24 cellular contexts compared by ENCODE assay signal in the genomic region with DNA sequence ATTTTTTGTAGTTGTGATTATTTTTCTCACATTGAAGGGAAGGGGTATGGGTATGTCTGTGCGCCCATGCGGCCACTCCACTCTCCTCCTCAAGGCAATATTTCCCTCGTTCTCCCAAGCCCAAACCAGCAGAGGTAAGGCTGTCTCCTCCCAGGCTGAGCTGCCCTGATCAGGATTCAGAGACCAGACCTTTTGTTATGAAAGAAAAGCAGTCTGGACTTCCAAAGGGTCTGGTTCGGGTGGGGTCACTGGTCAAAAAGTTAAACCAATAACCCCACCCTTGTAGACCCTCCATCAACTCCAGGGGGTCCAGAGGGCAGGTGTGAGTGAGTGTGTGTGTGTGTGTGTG. TPM values are rescaled to one million over a fixed set of nuclear protein-coding genes. Genes with fewer than 3 reads are reported as not detected.
DNase-seq lines count a peak whose midpoint lies in the region; ATAC-seq and TF ChIP-seq lines count a peak whose summit lies in the region.
"Had no signal": no experiment of that assay in that cellular context is flagged by ENCODE, and none has a peak within 500 bp of the region (broad histone marks: within the 10 kb centered on the region; RNA-seq: fewer than 3 reads in every experiment).

No MANE protein-coding gene starts in this region.

- CTCF ChIA-PET in activated CD4-positive, alpha-beta memory T cell treated with anti-CD3 and anti-CD28 coated beads, Interleukin-2, amount 10 ng/mL, durations not matched to agents 7 days and 5 days (lab: Charles Lee), result interaction anchor here (3.8 kb wide), 1 partner anchor 34 kb away, joined by 20 read pairs; no protein-coding TSS in a partner anchor
- CTCF ChIA-PET in activated CD4-positive, alpha-beta memory T cell treated with anti-CD3 and anti-CD28 coated beads for 36 hours (lab: Charles Lee), result interaction anchor here (0.6 to 3.3 kb wide), 4 partner anchors 11 to 402 kb away, joined by 5 to 17 read pairs (median 10); no protein-coding TSS in a partner anchor

- peaks cover 23% of the 10 kb centered on the region for H3K4me1 ChIP-seq in iPS-18a (ENCODE audit: control insufficient read depth, low read depth, low read length)
- peaks cover 9 to 19% of the 10 kb centered on the region in 2 donors for H3K4me1 ChIP-seq in ascending aorta
- H3K4me1 ChIP-seq: SJCRH30 had no signal

- no peaks in the 10 kb centered on the region for H3K36me3 Mint-ChIP-seq in activated CD4-positive, alpha-beta memory T cell treated with anti-CD3 and anti-CD28 coated beads, Interleukin-2, amount 10 ng/mL, durations not matched to agents 7 days and 5 days (ENCODE audit: low read depth)
- H3K36me3 Mint-ChIP-seq in activated CD4-positive, alpha-beta memory T cell treated with anti-CD3 and anti-CD28 coated beads for 36 hours, result no peaks in the 10 kb centered on the region
- no peaks in the 10 kb centered on the region for H3K36me3 Mint-ChIP-seq in IgD-negative memory B cell
- no peaks in the 10 kb centered on the region for H3K36me3 Mint-ChIP-seq in progenitor cell of endocrine pancreas (ENCODE audit: insufficient read depth)

- no peak overlapping the region for H3K9ac ChIP-seq in iPS-18a (ENCODE audit: low read length)

- no peak overlapping the region for H3K27ac ChIP-seq in iPS-18a (ENCODE audit: low read length)
- no peak overlapping the region for H3K27ac ChIP-seq in ascending aorta
- H3K27ac ChIP-seq: heart right ventricle, left ventricle myocardium inferior, psoas muscle, SJCRH30 had no signal

- no peaks in the 10 kb centered on the region for H3K9me3 Mint-ChIP-seq in activated CD4-positive, alpha-beta memory T cell treated with anti-CD3 and anti-CD28 coated beads, Interleukin-2, amount 10 ng/mL, durations not matched to agents 7 days and 5 days
- no peaks in the 10 kb centered on the region for H3K9me3 Mint-ChIP-seq in activated CD4-positive, alpha-beta memory T cell treated with anti-CD3 and anti-CD28 coated beads for 36 hours
- peaks cover 0 to 1% (median 0%) of the 10 kb centered on the region in 3 donors for H3K9me3 Mint-ChIP-seq in IgD-negative memory B cell
- no peaks in the 10 kb centered on the region for H3K9me3 Mint-ChIP-seq in progenitor cell of endocrine pancreas (ENCODE audit: low read depth)
- H3K9me3 Mint-ChIP-seq: activated naive CD4-positive, alpha-beta T cell treated with anti-CD3 and anti-CD28 coated beads, Interleukin-2, amount 50 U/mL, for 24 hours; CD4-positive, alpha-beta T cell had no signal

- ATAC-seq in HG03175 (IDR thresholded peaks at IDR 0.05; ENCODE audit: unreplicated experiment) (no peak), left cardiac atrium (no peak)
- ATAC-seq: activated T-cell treated with anti-CD3 and anti-CD28 coated beads, Interleukin-2, amount 50 U/mL, for 4 hours; heart right ventricle; psoas muscle had no signal

- no peaks in the 10 kb centered on the region for H3K9me3 ChIP-seq in iPS-18a (ENCODE audit: control insufficient read depth, low read depth, low read length)
- H3K9me3 ChIP-seq in ascending aorta, result no peaks in the 10 kb centered on the region
- H3K9me3 ChIP-seq: heart right ventricle, left ventricle myocardium inferior, psoas muscle, SJCRH30 had no signal

- peaks cover 21% of the 10 kb centered on the region for H3K4me1 Mint-ChIP-seq in activated CD4-positive, alpha-beta memory T cell treated with anti-CD3 and anti-CD28 coated beads, Interleukin-2, amount 10 ng/mL, durations not matched to agents 7 days and 5 days
- peaks cover 26% of the 10 kb centered on the region for H3K4me1 Mint-ChIP-seq in activated CD4-positive, alpha-beta memory T cell treated with anti-CD3 and anti-CD28 coated beads for 36 hours (ENCODE audit: low read depth)
- peaks cover 12 to 22% (median 17%) of the 10 kb centered on the region in 3 donors for H3K4me1 Mint-ChIP-seq in IgD-negative memory B cell
- H3K4me1 Mint-ChIP-seq in progenitor cell of endocrine pancreas (ENCODE audit: low read depth), result peaks cover 14% of the 10 kb centered on the region

- no peaks in the 10 kb centered on the region for H3K36me3 ChIP-seq in iPS-18a (ENCODE audit: control insufficient read depth, low read depth, low read length)
- no peaks in the 10 kb centered on the region for H3K36me3 ChIP-seq in ascending aorta
- H3K36me3 ChIP-seq: heart right ventricle, left ventricle myocardium inferior, SJCRH30 had no signal

- peak overlapping the region; percentile 27 for H3K4me3 Mint-ChIP-seq in activated CD4-positive, alpha-beta memory T cell treated with anti-CD3 and anti-CD28 coated beads, Interleukin-2, amount 10 ng/mL, durations not matched to agents 7 days and 5 days
- no peak overlapping the region for H3K4me3 Mint-ChIP-seq in activated CD4-positive, alpha-beta memory T cell treated with anti-CD3 and anti-CD28 coated beads for 36 hours
- peak overlapping the region in 1 of 4 donors; percentile 56 for H3K4me3 Mint-ChIP-seq in IgD-negative memory B cell
- no peak overlapping the region for H3K4me3 Mint-ChIP-seq in progenitor cell of endocrine pancreas (ENCODE audit: low read depth)
- H3K4me3 Mint-ChIP-seq: activated naive CD4-positive, alpha-beta T cell treated with anti-CD3 and anti-CD28 coated beads, Interleukin-2, amount 50 U/mL, for 24 hours; activated T-cell treated with anti-CD3 and anti-CD28 coated beads, Interleukin-2, amount 50 U/mL, for 4 hours; CD4-positive, alpha-beta T cell had no signal

- H3K27me3 ChIP-seq in iPS-18a (ENCODE audit: control insufficient read depth, insufficient read depth, low read length), result peaks cover 85% of the 10 kb centered on the region
- peaks cover 24% of the 10 kb centered on the region for H3K27me3 ChIP-seq in ascending aorta
- H3K27me3 ChIP-seq: SJCRH30 had no signal

- H3K27me3 Mint-ChIP-seq in activated CD4-positive, alpha-beta memory T cell treated with anti-CD3 and anti-CD28 coated beads, Interleukin-2, amount 10 ng/mL, durations not matched to agents 7 days and 5 days, result peaks cover 70% of the 10 kb centered on the region
- peaks cover 58% of the 10 kb centered on the region for H3K27me3 Mint-ChIP-seq in activated CD4-positive, alpha-beta memory T cell treated with anti-CD3 and anti-CD28 coated beads for 36 hours
- H3K27me3 Mint-ChIP-seq in IgD-negative memory B cell (peaks cover 62% of the 10 kb centered on the region), progenitor cell of endocrine pancreas (peaks cover 75% of the 10 kb centered on the region)

- DNase-seq in activated CD4-positive, alpha-beta memory T cell treated with anti-CD3 and anti-CD28 coated beads, Interleukin-2, amount 10 ng/mL, durations not matched to agents 7 days and 5 days, result no peak
- no peak for DNase-seq in activated CD4-positive, alpha-beta memory T cell treated with anti-CD3 and anti-CD28 coated beads for 36 hours
- DNase-seq in progenitor cell of endocrine pancreas (ENCODE audit: low spot score, unreplicated experiment), result no peak
- DNase-seq in ascending aorta (ENCODE audit: low spot score in 2 of 2), result no peak
- no peak for DNase-seq in left cardiac atrium
- DNase-seq: 8988T; activated CD4-positive, alpha-beta T cell treated with anti-CD3 and anti-CD28 coated beads for 4 hours; activated T-cell treated with anti-CD3 and anti-CD28 coated beads, Interleukin-2, amount 50 U/mL, for 4 hours; CD4-positive, alpha-beta T cell; cerebellar nuclear complex; DMS 273 treated with DMSO at 0.1 percent for 48 hours; heart right ventricle; Karpas-422; left ventricle myocardium inferior; NCI-H2171; NCI-H524 treated with DMSO at 0.1 percent for 48 hours; psoas muscle; SJCRH30 had no signal

- POLR2A ChIA-PET in activated CD4-positive, alpha-beta memory T cell treated with anti-CD3 and anti-CD28 coated beads, Interleukin-2, amount 10 ng/mL, durations not matched to agents 7 days and 5 days (lab: Charles Lee), result no interaction called here
- POLR2A ChIA-PET in activated CD4-positive, alpha-beta memory T cell treated with anti-CD3 and anti-CD28 coated beads for 36 hours (lab: Charles Lee), result no interaction called here

- intact Hi-C loops in activated CD4-positive, alpha-beta memory T cell treated with anti-CD3 and anti-CD28 coated beads for 36 hours (cut with micrococcal nuclease), result no loop called here
- intact Hi-C loops in ascending aorta (cut with DNase I) (no loop called here), left cardiac atrium (cut with DNase I) (no loop called here)

- H3K4me3 ChIP-seq in iPS-18a (ENCODE audit: low read length), result peak overlapping the region; percentile 44
- no peak overlapping the region for H3K4me3 ChIP-seq in ascending aorta
- H3K4me3 ChIP-seq: SJCRH30 had no signal

- no peak overlapping the region for H3K27ac Mint-ChIP-seq in activated CD4-positive, alpha-beta memory T cell treated with anti-CD3 and anti-CD28 coated beads, Interleukin-2, amount 10 ng/mL, durations not matched to agents 7 days and 5 days
- H3K27ac Mint-ChIP-seq in activated CD4-positive, alpha-beta memory T cell treated with anti-CD3 and anti-CD28 coated beads for 36 hours, result no peak overlapping the region
- H3K27ac Mint-ChIP-seq in IgD-negative memory B cell (peak overlapping the region; percentile 52 to 90 (median 73)), progenitor cell of endocrine pancreas (peak overlapping the region; percentile 85)
- H3K27ac Mint-ChIP-seq: activated naive CD4-positive, alpha-beta T cell treated with anti-CD3 and anti-CD28 coated beads, Interleukin-2, amount 50 U/mL, for 24 hours; CD4-positive, alpha-beta T cell had no signal

- TF ChIP-seq CTCF in progenitor cell of endocrine pancreas (IDR thresholded peaks at IDR 0.05; ENCODE audit: unreplicated experiment) (no peak), ascending aorta (IDR thresholded peaks at IDR 0.05) (no peak)

RNA-seq across cellular contexts. Expression of a gene that starts 5.7 kb away (rescaled TPM):
- under 1 TPM; 0.28 TPM for total RNA-seq in activated CD4-positive, alpha-beta memory T cell treated with anti-CD3 and anti-CD28 coated beads, Interleukin-2, amount 10 ng/mL, durations not matched to agents 7 days and 5 days
- total RNA-seq in activated CD4-positive, alpha-beta memory T cell treated with anti-CD3 and anti-CD28 coated beads for 36 hours, result under 1 TPM; 0.52 to 0.87 TPM
- polyA plus RNA-seq in IgD-negative memory B cell, result not detected
- 1.9 and 2.4 TPM in 2 replicates for total RNA-seq in progenitor cell of endocrine pancreas
- not detected for total RNA-seq in ascending aorta
- total RNA-seq in left cardiac atrium, result under 1 TPM; 0.13 to 0.27 TPM
- total RNA-seq: epithelial cell of proximal tubule, left ventricle myocardium inferior, mucosa of gallbladder, psoas muscle had no signal
- polyA plus RNA-seq: psoas muscle had no signal

RNA-seq across cellular contexts. Expression of a gene that starts 31.8 kb away (rescaled TPM):
- not detected for total RNA-seq in activated CD4-positive, alpha-beta memory T cell treated with anti-CD3 and anti-CD28 coated beads, Interleukin-2, amount 10 ng/mL, durations not matched to agents 7 days and 5 days
- not detected for total RNA-seq in activated CD4-positive, alpha-beta memory T cell treated with anti-CD3 and anti-CD28 coated beads for 36 hours
- polyA plus RNA-seq in IgD-negative memory B cell, result not detected
- 1.5 and 1.8 TPM in 2 replicates for total RNA-seq in progenitor cell of endocrine pancreas
- total RNA-seq in ascending aorta, result 1.6 TPM
- total RNA-seq in left cardiac atrium, result under 1 TPM in 1 of 2 donors, not detected in 1; 0.16 TPM
- total RNA-seq: CD4-positive, alpha-beta T cell; epithelial cell of proximal tubule; left ventricle myocardium inferior; psoas muscle; SJCRH30 had no signal

Comparison
In these comparisons a context has a peak if more than half of its experiments do, and no peak if none do; other contexts are left out.
1. H3K27ac Mint-ChIP-seq: peak in IgD-negative memory B cell (3 of 3) and progenitor cell of endocrine pancreas (single experiment); none in activated CD4-positive, alpha-beta memory T cell treated with anti-CD3 and anti-CD28 coated beads, Interleukin-2, amount 10 ng/mL, durations not matched to agents 7 days and 5 days (single experiment) and activated CD4-positive, alpha-beta memory T cell treated with anti-CD3 and anti-CD28 coated beads for 36 hours (single experiment).